8 cellular contexts compared by ENCODE assay signal in the genomic region with DNA sequence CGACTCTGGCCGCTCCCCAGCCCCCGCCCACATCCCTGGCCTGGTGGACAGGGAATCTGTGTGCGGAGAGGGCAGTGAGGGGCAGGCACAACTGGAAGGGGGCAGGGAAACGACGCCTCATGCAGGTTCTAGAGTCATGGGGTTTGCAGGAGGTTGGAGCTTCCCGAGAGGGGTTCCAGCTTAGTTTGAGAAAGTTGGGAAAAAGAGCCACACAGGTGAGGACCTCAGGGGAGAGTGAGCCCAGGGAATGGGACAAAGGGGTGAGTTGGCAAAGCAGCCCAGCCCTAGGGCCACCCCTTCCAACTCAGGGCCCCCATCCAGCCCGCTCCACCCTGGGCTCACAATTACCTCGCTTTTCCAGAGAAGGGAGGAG. TPM values are rescaled to one million over a fixed set of nuclear protein-coding genes. Genes with fewer than 3 reads are reported as not detected.
DNase-seq lines count a peak whose midpoint lies in the region; ATAC-seq and TF ChIP-seq lines count a peak whose summit lies in the region.

No MANE protein-coding gene starts in this region.

- H3K4me1 Mint-ChIP-seq in central memory CD8-positive, alpha-beta T cell: peaks cover 10% of the 10 kb centered on the region

- H3K4me1 ChIP-seq in HUES48 (ENCODE audit: control insufficient read depth, insufficient read depth, low read length) (peaks cover 26% of the 10 kb centered on the region), suprapubic skin (peaks cover 32% of the 10 kb centered on the region)

- peaks cover 17% of the 10 kb centered on the region for H3K27me3 Mint-ChIP-seq in central memory CD8-positive, alpha-beta T cell

- H3K27me3 ChIP-seq in HUES48 (ENCODE audit: control insufficient read depth, insufficient read depth, low read length) (no peaks in the 10 kb centered on the region; the same call in 1 of the 2 replicates), suprapubic skin (no peaks in the 10 kb centered on the region)

- no peaks in the 10 kb centered on the region for H3K36me3 Mint-ChIP-seq in central memory CD8-positive, alpha-beta T cell (ENCODE audit: insufficient read depth)

- no peak for TF ChIP-seq CTCF in suprapubic skin (IDR thresholded peaks at IDR 0.05)

- peak overlapping the region; percentile 61 for H3K4me3 Mint-ChIP-seq in central memory CD8-positive, alpha-beta T cell

- 20% methylated on average over 9 of the region's 9 CpGs for WGBS in suprapubic skin

- peak overlapping the region; percentile 80 for H3K27ac Mint-ChIP-seq in central memory CD8-positive, alpha-beta T cell (ENCODE audit: low read depth)

- no peak for TF ChIP-seq EP300 in suprapubic skin (IDR thresholded peaks at IDR 0.05)

- ATAC-seq in central memory CD8-positive, alpha-beta T cell (replicated peaks; ENCODE audit: extremely low read depth, poor library complexity, severe bottlenecking): no peak
- ATAC-seq in left lobe of liver (peak; percentile 21), GM21423 (IDR thresholded peaks at IDR 0.05; ENCODE audit: unreplicated experiment) (no peak), HG03457 (IDR thresholded peaks at IDR 0.05; ENCODE audit: unreplicated experiment) (no peak)

- H3K27ac ChIP-seq in HUES48 (ENCODE audit: low read depth, low read length) (peak overlapping the region; percentile 99), suprapubic skin (peak overlapping the region; percentile 84)

- H3K9ac ChIP-seq in HUES48 (ENCODE audit: low read depth, low read length): peak overlapping the region; percentile 91

- H3K9me3 Mint-ChIP-seq in central memory CD8-positive, alpha-beta T cell: no peaks in the 10 kb centered on the region

- H3K36me3 ChIP-seq in HUES48 (ENCODE audit: control insufficient read depth, insufficient read depth, low read length) (peaks cover 29% of the 10 kb centered on the region; the same call in 1 of the 2 replicates), suprapubic skin (no peaks in the 10 kb centered on the region)

- H3K9me3 ChIP-seq in HUES48 (ENCODE audit: control insufficient read depth, insufficient read depth, low read length) (no peaks in the 10 kb centered on the region), suprapubic skin (no peaks in the 10 kb centered on the region)

- peak; percentile 56 for DNase-seq in A172 (ENCODE audit: low spot score)
- DNase-seq in central memory CD8-positive, alpha-beta T cell (ENCODE audit: low spot score in 2 of 2): no peak
- no peak for DNase-seq in left lobe of liver (ENCODE audit: low spot score)
- DNase-seq in suprapubic skin (ENCODE audit: low spot score in 2 of 2): peak in 1 of 2 donors; percentile 70
- no peak for DNase-seq in SKM-1 (lab: John Stamatoyannopoulos, UW; ENCODE audit: unreplicated experiment)

- no peak for TF ChIP-seq POLR2A in suprapubic skin (IDR thresholded peaks at IDR 0.05)

- H3K4me3 ChIP-seq in HUES48 (ENCODE audit: low read depth, low read length) (peak overlapping the region; percentile 86), suprapubic skin (peak overlapping the region; percentile 65)

RNA-seq across cellular contexts. Expression of a gene that starts 1.7 kb away (rescaled TPM):
- total RNA-seq in A172 (2014; rRNA removed; shearing (Covaris generic)): 23.1 and 33.3 TPM in 2 replicates
- 114 TPM for total RNA-seq in left lobe of liver
- total RNA-seq in suprapubic skin: 10 to 100 TPM; 48.2 to 63.1 (median 56.7) TPM

RNA-seq across cellular contexts. Expression of a gene that starts 14.9 kb away (rescaled TPM):
- 5.9 and 7.9 TPM in 2 replicates for total RNA-seq in A172 (2014; rRNA removed; shearing (Covaris generic))
- total RNA-seq in left lobe of liver (16.5 TPM), suprapubic skin (10 to 100 TPM; 15.9 to 75.9 (median 36.0) TPM)

RNA-seq across cellular contexts. Expression of a gene that starts 18.2 kb away (rescaled TPM):
- 49.0 and 52.3 TPM in 2 replicates for total RNA-seq in A172 (2014; rRNA removed; shearing (Covaris generic))
- total RNA-seq in left lobe of liver: 38.8 TPM
- total RNA-seq in suprapubic skin: 100 to 1,000 TPM in 1 of 4 donors, 10 to 100 TPM in 3; 40.7 to 121 (median 47.0) TPM

RNA-seq across cellular contexts. Expression of a gene that starts 18.5 kb away (rescaled TPM):
- total RNA-seq in A172 (2014; rRNA removed; shearing (Covaris generic)): 72.9 and 84.5 TPM in 2 replicates
- total RNA-seq in left lobe of liver (1.5 TPM), suprapubic skin (10 to 100 TPM in 2 of 4 donors, 1 to 10 TPM in 2; 5.0 to 12.0 (median 8.5) TPM)

RNA-seq across cellular contexts. Expression of a gene that starts 18.6 kb away (rescaled TPM):
- total RNA-seq in A172 (2014; rRNA removed; shearing (Covaris generic)): 2.3 and 3.5 TPM in 2 replicates
- total RNA-seq in left lobe of liver (0.38 TPM), suprapubic skin (1 to 10 TPM in 3 of 4 donors, under 1 TPM in 1; 0.87 to 2.1 (median 1.4) TPM)
